Comparison of ENCODE assay signal across 17 cellular contexts in genomic region chr16:48879173-48879926, GRCh38.
DNase-seq lines count a peak whose midpoint lies in the region; TF ChIP-seq lines count a peak whose summit lies in the region.
"Had no signal": no experiment of that assay in that cellular context is flagged by ENCODE, and none has a peak within 500 bp of the region (broad histone marks: within the 10 kb centered on the region; RNA-seq: fewer than 3 reads in every experiment).

No MANE protein-coding gene starts in this region.

- TF ChIP-seq CTCF in C4-2B (conservative IDR thresholded peaks at IDR 0.05) (no peak), neural crest cell (conservative IDR thresholded peaks at IDR 0.05) (no peak)

- no peak overlapping the region for H3K4me3 Mint-ChIP-seq in neural crest cell
- H3K4me3 Mint-ChIP-seq: CD8-positive, alpha-beta T cell; HFFc6 had no signal

- H3K27ac ChIP-seq in C4-2B = peak overlapping the region; percentile 32; the same call in 1 of the 2 replicates
- H3K27ac ChIP-seq: 22Rv1, A549, BLaER1, HL-60 had no signal

- H3K4me1 Mint-ChIP-seq in neural crest cell = peaks cover 14% of the 10 kb centered on the region

- H3K9me3 Mint-ChIP-seq in neural crest cell = peaks cover 3% of the 10 kb centered on the region
- H3K9me3 Mint-ChIP-seq: CD8-positive, alpha-beta T cell had no signal

- peak; percentile 83 for DNase-seq in NCI-H82 (lab: John Stamatoyannopoulos, UW)
- DNase-seq in cerebellum (ENCODE audit: low spot score) = peak; percentile 28
- DNase-seq in neural crest cell (ENCODE audit: low read depth, low spot score) = no peak
- DNase-seq in SW480 (ENCODE audit: low spot score) = no peak
- DNase-seq in head of caudate nucleus = no peak
- no peak for DNase-seq in SHP77 (lab: John Stamatoyannopoulos, UW)
- DNase-seq: Calu3; CD8-positive, alpha-beta T cell; DMS79 treated with DMSO at 0.1 percent for 48 hours; GOT3; H7; HFFc6 had no signal

- intact Hi-C loops in head of caudate nucleus (cut with DNase I) = no loop called here

- H3K36me3 Mint-ChIP-seq in neural crest cell (ENCODE audit: low read depth) = no peaks in the 10 kb centered on the region
- H3K36me3 Mint-ChIP-seq: CD8-positive, alpha-beta T cell had no signal

- H3K27me3 Mint-ChIP-seq in neural crest cell (ENCODE audit: low read depth) = peaks cover 43% of the 10 kb centered on the region

- H3K27ac Mint-ChIP-seq in neural crest cell (ENCODE audit: unreplicated experiment) = peak overlapping the region; percentile 2
- H3K27ac Mint-ChIP-seq: CD8-positive, alpha-beta T cell; HFFc6 had no signal

Comparison
In these comparisons a context has a peak if more than half of its experiments do, and no peak if none do; other contexts are left out.
1. DNase-seq: peak in NCI-H82 (single experiment) and cerebellum (single experiment); none in neural crest cell (single experiment), SW480 (single experiment), head of caudate nucleus (0 of 42) and SHP77 (0 of 2).